Comparison of ENCODE assay signal across 8 cellular contexts in genomic region chr11:2305140-2305861, GRCh38. TPM values are rescaled to one million over a fixed set of nuclear protein-coding genes. Genes with fewer than 3 reads are reported as not detected.
DNase-seq lines count a peak whose midpoint lies in the region; ATAC-seq and TF ChIP-seq lines count a peak whose summit lies in the region.

No MANE protein-coding gene starts in this region.

- no peaks in the 10 kb centered on the region for H3K36me3 ChIP-seq in lower lobe of right lung

- POLR2A ChIA-PET in activated CD4-positive, alpha-beta memory T cell treated with anti-CD3 and anti-CD28 coated beads for 36 hours (lab: Charles Lee): interaction anchor here (0.6 to 1.9 kb wide), 6 partner anchors 35 to 303 kb away, joined by 3 to 6 read pairs (median 4); partner anchors contain the start of genes ASCL2 and CD81

- peaks cover 2% of the 10 kb centered on the region for H3K36me3 Mint-ChIP-seq in activated CD4-positive, alpha-beta memory T cell treated with anti-CD3 and anti-CD28 coated beads for 36 hours

- intact Hi-C loops in activated CD4-positive, alpha-beta memory T cell treated with anti-CD3 and anti-CD28 coated beads for 36 hours (cut with micrococcal nuclease): loop anchor here (1.0 to 10.0 kb wide), 4 partner anchors 108 to 580 kb away; partner anchors contain the start of gene CDKN1C
- intact Hi-C loops in lower lobe of right lung (cut with DNase I): loop anchor here (10.0 kb wide), 1 partner anchor 120 kb away; no protein-coding TSS in a partner anchor

- H3K27me3 ChIP-seq in lower lobe of right lung (ENCODE audit: low read depth): no peaks in the 10 kb centered on the region

- peak overlapping the region; percentile 74 for H3K27ac ChIP-seq in lower lobe of right lung

- H3K4me1 Mint-ChIP-seq in activated CD4-positive, alpha-beta memory T cell treated with anti-CD3 and anti-CD28 coated beads for 36 hours (ENCODE audit: low read depth): peaks cover 41% of the 10 kb centered on the region

- peak; percentile 96 for TF ChIP-seq CTCF in lower lobe of right lung (IDR thresholded peaks at IDR 0.05)

- H3K9me3 Mint-ChIP-seq in activated CD4-positive, alpha-beta memory T cell treated with anti-CD3 and anti-CD28 coated beads for 36 hours: no peaks in the 10 kb centered on the region

- H3K4me3 ChIP-seq in lower lobe of right lung: peak overlapping the region; percentile 29

- H3K4me1 ChIP-seq in lower lobe of right lung: peaks cover 56% of the 10 kb centered on the region

- no peaks in the 10 kb centered on the region for H3K9me3 ChIP-seq in lower lobe of right lung

- no peaks in the 10 kb centered on the region for H3K27me3 Mint-ChIP-seq in activated CD4-positive, alpha-beta memory T cell treated with anti-CD3 and anti-CD28 coated beads for 36 hours

- DNase-seq in NCI-H510A treated with DMSO at 0.1 percent for 48 hours (lab: John Stamatoyannopoulos, UW) (peak; percentile 1), NCI-H510A (lab: John Stamatoyannopoulos, UW) (no peak), NCI-H2227 treated with DMSO at 0.1 percent for 48 hours (lab: John Stamatoyannopoulos, UW) (peak; percentile 13), dermis microvascular lymphatic vessel endothelial cell (ENCODE audit: low read depth in 2 of 2) (peak; percentile 50 to 71), lower lobe of right lung (peak; percentile 93)
- DNase-seq in activated CD4-positive, alpha-beta memory T cell treated with anti-CD3 and anti-CD28 coated beads for 36 hours: peak; percentile 88
- peak; percentile 63 to 80 (median 73) for DNase-seq in stimulated activated CD4-positive, alpha-beta T cell treated with anti-CD3 and anti-CD28 coated beads, TNF-alpha, amount 100 ng/mL, for 4 hours (ENCODE audit: low read depth in 3 of 3)

- H3K27ac Mint-ChIP-seq in activated CD4-positive, alpha-beta memory T cell treated with anti-CD3 and anti-CD28 coated beads for 36 hours: peak overlapping the region; percentile 77

- H3K4me3 Mint-ChIP-seq in activated CD4-positive, alpha-beta memory T cell treated with anti-CD3 and anti-CD28 coated beads for 36 hours: no peak overlapping the region

- CTCF ChIA-PET in activated CD4-positive, alpha-beta memory T cell treated with anti-CD3 and anti-CD28 coated beads for 36 hours (lab: Charles Lee): interaction anchor here (0.6 to 7.1 kb wide), 45 partner anchors 8 to 594 kb away, joined by 3 to 340 read pairs (median 4); partner anchors contain the start of genes ASCL2, CD81 and TSSC4

- ATAC-seq in lower lobe of right lung (peak; percentile 78 to 80), GM21447 (IDR thresholded peaks at IDR 0.05; ENCODE audit: unreplicated experiment) (no peak)

RNA-seq across cellular contexts. Expression of gene TSPAN32, which starts 3.5 kb away (rescaled TPM):
- total RNA-seq in activated CD4-positive, alpha-beta memory T cell treated with anti-CD3 and anti-CD28 coated beads for 36 hours: 1 to 10 TPM; 5.5 to 6.5 TPM
- not detected in 2 replicates for total RNA-seq in dermis microvascular lymphatic vessel endothelial cell
- 12.5 TPM for total RNA-seq in lower lobe of right lung

RNA-seq across cellular contexts. Expression of gene C11orf21, which starts 3.6 kb away (rescaled TPM):
- 1 to 10 TPM; 8.2 to 8.8 TPM for total RNA-seq in activated CD4-positive, alpha-beta memory T cell treated with anti-CD3 and anti-CD28 coated beads for 36 hours
- not detected in 2 replicates for total RNA-seq in dermis microvascular lymphatic vessel endothelial cell
- total RNA-seq in lower lobe of right lung: 12.1 TPM

RNA-seq across cellular contexts. Expression of gene ASCL2, which starts 34.9 kb away (rescaled TPM):
- total RNA-seq in activated CD4-positive, alpha-beta memory T cell treated with anti-CD3 and anti-CD28 coated beads for 36 hours: 1 to 10 TPM; 1.5 to 2.0 TPM
- total RNA-seq in dermis microvascular lymphatic vessel endothelial cell (not detected in 2 replicates), lower lobe of right lung (1.7 TPM)
